ENCODE assay signal across 8 cellular contexts in genomic region chr3:185936814-185937688, GRCh38.
DNase-seq lines count a peak whose midpoint lies in the region; ATAC-seq, FAIRE-seq and TF ChIP-seq lines count a peak whose summit lies in the region.

No MANE protein-coding gene starts in this region.

- H3K27me3 ChIP-seq in layer of hippocampus (ENCODE audit: control insufficient read depth, insufficient read depth, low read length), result no peaks in the 10 kb centered on the region

- peak overlapping the region; percentile 100 for H3K4me3 ChIP-seq in choroid plexus epithelial cell (ENCODE audit: low read depth, low read length)

- ATAC-seq in HG03439 (IDR thresholded peaks at IDR 0.05; ENCODE audit: unreplicated experiment), result peak; percentile 35

- TF ChIP-seq CTCF in choroid plexus epithelial cell (conservative IDR thresholded peaks at IDR 0.05; ENCODE audit: low read depth, low read length), result no peak

- H3K27ac ChIP-seq in layer of hippocampus (ENCODE audit: low read depth, low read length), result peak overlapping the region; percentile 99

- DNase-seq in AG08396 (ENCODE audit: low spot score), result peak; percentile 85
- peak; percentile 44 for DNase-seq in GM19239 (ENCODE audit: insufficient read length, low spot score)
- peak; percentile 84 to 91 for DNase-seq in NCI-H524 (lab: John Stamatoyannopoulos, UW)
- peak; percentile 84 to 86 for DNase-seq in activated CD4-positive, alpha-beta T cell treated with anti-CD3 and anti-CD28 coated beads for 4 hours
- peak; percentile 89 for DNase-seq in choroid plexus epithelial cell (ENCODE audit: low read depth)
- peak; percentile 75 to 81 for DNase-seq in stimulated activated CD4-positive, alpha-beta T cell treated with anti-CD3 and anti-CD28 coated beads, Interleukin-1b, Interleukin-23, amount 100 ng/mL, for 4 hours (ENCODE audit: low read depth in 2 of 2)

- FAIRE-seq in GM19239 (lab: Jason Lieb, UNC), result peak; percentile 90

Comparison
In these comparisons a context has a peak if more than half of its experiments do, and no peak if none do; other contexts are left out.
1. Peak in every context shown above with its lines: DNase-seq, ATAC-seq, H3K4me3 ChIP-seq and H3K27ac ChIP-seq.